In genomic region chr19:41263850-41264580, GRCh38 we compare ENCODE assay signal across 1 cellular context.
TF ChIP-seq lines count a peak whose summit lies in the region.

Gene HNRNPUL1 (plus strand): TSS chr19:41264372. CDS start chr19:41264504, 132 bp downstream.

TF ChIP-seq in HepG2, 621 proteins besides CTCF, POLR2A, EP300 and RAD21 (continued from another document and continues in another):
- no peak; the same call in none of the 2 replicates for TF ChIP-seq IKZF5 (CRISPR knock-in tag; IDR thresholded peaks at IDR 0.05)
- TF ChIP-seq TEAD2 (CRISPR knock-in tag; IDR thresholded peaks at IDR 0.05): no peak
- 0 out of 2 replicates have a peak, but pooled peaks have one; percentile 75 for TF ChIP-seq ZNF749 (CRISPR knock-in tag; IDR thresholded peaks at IDR 0.05; ENCODE audit: borderline replicate concordance)
- no peak for TF ChIP-seq ADNP (CRISPR knock-in tag; IDR thresholded peaks at IDR 0.05)
- TF ChIP-seq RXRA (CRISPR knock-in tag; IDR thresholded peaks at IDR 0.05): peak; percentile 71; the same call in 1 of the 2 replicates
- peak; percentile 77 for TF ChIP-seq PTBP1 (IDR thresholded peaks at IDR 0.05; ENCODE audit: low read depth, low read length, poor library complexity, severe bottlenecking)
- 0 out of 2 replicates have a peak, but pooled peaks have one; percentile 23 for TF ChIP-seq ZBTB26 (CRISPR knock-in tag; IDR thresholded peaks at IDR 0.05; ENCODE audit: borderline replicate concordance)
- peak; percentile 80 for TF ChIP-seq ELF1 (CRISPR knock-in tag; IDR thresholded peaks at IDR 0.05)
- TF ChIP-seq FOXA3 (CRISPR knock-in tag; IDR thresholded peaks at IDR 0.05): peak; percentile 62; the same call in 1 of the 2 replicates
- peak; percentile 94 for TF ChIP-seq HNRNPLL (IDR thresholded peaks at IDR 0.05; ENCODE audit: low read depth, low read length, poor library complexity, severe bottlenecking)
- peak; percentile 54; the same call in 1 of the 2 replicates for TF ChIP-seq HMG20B (CRISPR knock-in tag; conservative IDR thresholded peaks at IDR 0.05)
- no peak for TF ChIP-seq FOXJ3 (CRISPR knock-in tag; IDR thresholded peaks at IDR 0.05; ENCODE audit: borderline replicate concordance)
- TF ChIP-seq ZC3H13 (CRISPR knock-in tag; IDR thresholded peaks at IDR 0.05): peak; percentile 85; the same call in 1 of the 2 replicates
- 0 out of 2 replicates have a peak, but pooled peaks have one; percentile 44 for TF ChIP-seq ZSCAN31 (CRISPR knock-in tag; IDR thresholded peaks at IDR 0.05; ENCODE audit: low read depth)
- peak; percentile 93; the same call in 1 of the 2 replicates for TF ChIP-seq HMGXB3 (CRISPR knock-in tag; IDR thresholded peaks at IDR 0.05; ENCODE audit: borderline replicate concordance)
- 0 out of 2 replicates have a peak, but pooled peaks have one; percentile 2 for TF ChIP-seq SMC3 (IDR thresholded peaks at IDR 0.05; ENCODE audit: low read length)
- peak; percentile 25; the same call in 1 of the 2 replicates for TF ChIP-seq ZNF770 (CRISPR knock-in tag; IDR thresholded peaks at IDR 0.05)
- no peak for TF ChIP-seq SIX4 (CRISPR knock-in tag; IDR thresholded peaks at IDR 0.05)
- no peak for TF ChIP-seq SOX13 (IDR thresholded peaks at IDR 0.05)
- peak in 1 of 2 experiments; percentile 61; a peak in 2 of 4 replicates for TF ChIP-seq SOX13 (CRISPR knock-in tag; conservative IDR thresholded peaks at IDR 0.05 in 1 of 2, IDR thresholded peaks at IDR 0.05 in 1 of 2)
- TF ChIP-seq BORCS8-MEF2B (CRISPR knock-in tag; IDR thresholded peaks at IDR 0.05): peak; percentile 61; the same call in 1 of the 2 replicates
- TF ChIP-seq AGO1 (IDR thresholded peaks at IDR 0.05; ENCODE audit: low read depth, low read length, poor library complexity, severe bottlenecking): peak; percentile 50
- TF ChIP-seq MAF1 (CRISPR knock-in tag; IDR thresholded peaks at IDR 0.05; ENCODE audit: borderline replicate concordance): peak; percentile 26; the same call in 1 of the 2 replicates
- TF ChIP-seq REPIN1 (CRISPR knock-in tag; IDR thresholded peaks at IDR 0.05; ENCODE audit: borderline replicate concordance, low read depth): 0 out of 2 replicates have a peak, but pooled peaks have one; percentile 42
- no peak for TF ChIP-seq PBX2 (CRISPR knock-in tag; IDR thresholded peaks at IDR 0.05)
- peak; percentile 93 for TF ChIP-seq CREM (IDR thresholded peaks at IDR 0.05)
- TF ChIP-seq CREM (CRISPR knock-in tag; IDR thresholded peaks at IDR 0.05): no peak
- no peak for TF ChIP-seq NCOA5 (CRISPR knock-in tag; IDR thresholded peaks at IDR 0.05)
- no peak for TF ChIP-seq ZFP62 (CRISPR knock-in tag; IDR thresholded peaks at IDR 0.05)
- peak; percentile 73; the same call in 1 of the 2 replicates for TF ChIP-seq CCDC6 (CRISPR knock-in tag; IDR thresholded peaks at IDR 0.05)
- peak; percentile 93; the same call in 1 of the 2 replicates for TF ChIP-seq ZNF563 (CRISPR knock-in tag; IDR thresholded peaks at IDR 0.05)
- TF ChIP-seq HNF1B (CRISPR knock-in tag; IDR thresholded peaks at IDR 0.05): peak; percentile 79
- peak; percentile 93 for TF ChIP-seq CREB1 (IDR thresholded peaks at IDR 0.05)
- TF ChIP-seq CREB1 (CRISPR knock-in tag; IDR thresholded peaks at IDR 0.05): peak; percentile 95
- TF ChIP-seq ZNF260 (CRISPR knock-in tag; IDR thresholded peaks at IDR 0.05; ENCODE audit: borderline replicate concordance, low read depth): no peak
- TF ChIP-seq ATF7-NPFF (CRISPR knock-in tag; IDR thresholded peaks at IDR 0.05; ENCODE audit: low read depth): peak; percentile 57; the same call in 1 of the 2 replicates
- TF ChIP-seq ZBTB40 (IDR thresholded peaks at IDR 0.05): no peak
- TF ChIP-seq ZBTB40 (CRISPR knock-in tag; IDR thresholded peaks at IDR 0.05): peak; percentile 81
- TF ChIP-seq NFYC (CRISPR knock-in tag; IDR thresholded peaks at IDR 0.05): peak; percentile 93
- peak; percentile 77; the same call in 1 of the 2 replicates for TF ChIP-seq GZF1 (CRISPR knock-in tag; IDR thresholded peaks at IDR 0.05)
